1 cellular context compared by ENCODE assay signal in the genomic region with DNA sequence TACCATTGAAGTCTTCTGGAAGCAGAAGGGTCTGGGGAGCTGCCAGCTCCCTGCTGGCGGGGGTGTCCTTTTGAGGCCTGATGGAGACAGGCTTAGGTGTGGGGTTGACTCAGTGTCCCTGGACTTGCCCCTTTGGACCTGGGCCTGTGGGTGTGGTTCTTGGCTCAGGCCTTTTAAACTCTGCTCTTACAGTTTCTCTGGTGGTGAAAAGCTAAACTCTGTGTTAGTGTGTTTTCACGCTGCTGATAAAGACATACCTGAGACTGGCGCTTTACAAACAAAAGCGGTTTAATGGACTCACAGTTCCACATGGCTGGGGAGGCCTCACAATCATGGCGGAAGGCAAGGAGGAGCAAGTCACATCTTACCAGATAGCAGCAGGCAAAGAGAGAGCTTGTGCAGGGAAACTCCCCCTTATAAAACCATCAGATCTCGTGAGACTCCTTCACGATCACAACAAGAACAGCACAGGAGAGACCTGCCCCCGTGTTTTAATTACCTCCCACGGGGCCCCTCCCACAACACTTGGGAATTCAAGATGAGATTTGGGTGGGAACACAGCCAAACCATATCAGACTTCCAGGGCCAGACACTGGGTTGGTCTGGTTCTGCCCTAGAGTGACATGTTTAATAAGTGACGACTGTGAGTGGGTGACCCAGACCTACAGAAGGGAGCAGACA.
TF ChIP-seq lines count a peak whose summit lies in the region.

No MANE protein-coding gene starts in this region.

TF ChIP-seq in liver, 16 proteins besides CTCF, POLR2A, EP300 and RAD21:
- TF ChIP-seq, protein P1, sequence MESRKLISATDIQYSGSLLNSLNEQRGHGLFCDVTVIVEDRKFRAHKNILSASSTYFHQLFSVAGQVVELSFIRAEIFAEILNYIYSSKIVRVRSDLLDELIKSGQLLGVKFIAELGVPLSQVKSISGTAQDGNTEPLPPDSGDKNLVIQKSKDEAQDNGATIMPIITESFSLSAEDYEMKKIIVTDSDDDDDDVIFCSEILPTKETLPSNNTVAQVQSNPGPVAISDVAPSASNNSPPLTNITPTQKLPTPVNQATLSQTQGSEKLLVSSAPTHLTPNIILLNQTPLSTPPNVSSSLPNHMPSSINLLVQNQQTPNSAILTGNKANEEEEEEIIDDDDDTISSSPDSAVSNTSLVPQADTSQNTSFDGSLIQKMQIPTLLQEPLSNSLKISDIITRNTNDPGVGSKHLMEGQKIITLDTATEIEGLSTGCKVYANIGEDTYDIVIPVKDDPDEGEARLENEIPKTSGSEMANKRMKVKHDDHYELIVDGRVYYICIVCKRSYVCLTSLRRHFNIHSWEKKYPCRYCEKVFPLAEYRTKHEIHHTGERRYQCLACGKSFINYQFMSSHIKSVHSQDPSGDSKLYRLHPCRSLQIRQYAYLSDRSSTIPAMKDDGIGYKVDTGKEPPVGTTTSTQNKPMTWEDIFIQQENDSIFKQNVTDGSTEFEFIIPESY (IDR thresholded peaks at IDR 0.05) = no peak
- peak; percentile 14 to 72 for TF ChIP-seq RXRA (IDR thresholded peaks at IDR 0.05)
- TF ChIP-seq HNF4A (conservative IDR thresholded peaks at IDR 0.05) = peak; percentile 78 to 89
- TF ChIP-seq FOXA1 (IDR thresholded peaks at IDR 0.05) = no peak
- TF ChIP-seq, protein P2, sequence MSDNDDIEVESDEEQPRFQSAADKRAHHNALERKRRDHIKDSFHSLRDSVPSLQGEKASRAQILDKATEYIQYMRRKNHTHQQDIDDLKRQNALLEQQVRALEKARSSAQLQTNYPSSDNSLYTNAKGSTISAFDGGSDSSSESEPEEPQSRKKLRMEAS (IDR thresholded peaks at IDR 0.05) = no peak
- TF ChIP-seq SP1 (IDR thresholded peaks at IDR 0.05) = peak; percentile 9
- TF ChIP-seq YY1 (IDR thresholded peaks at IDR 0.05) = peak; percentile 39
- TF ChIP-seq TAF1 (conservative IDR thresholded peaks at IDR 0.05) = no peak
- no peak for TF ChIP-seq HNF4G (IDR thresholded peaks at IDR 0.05)
- TF ChIP-seq, protein P3, sequence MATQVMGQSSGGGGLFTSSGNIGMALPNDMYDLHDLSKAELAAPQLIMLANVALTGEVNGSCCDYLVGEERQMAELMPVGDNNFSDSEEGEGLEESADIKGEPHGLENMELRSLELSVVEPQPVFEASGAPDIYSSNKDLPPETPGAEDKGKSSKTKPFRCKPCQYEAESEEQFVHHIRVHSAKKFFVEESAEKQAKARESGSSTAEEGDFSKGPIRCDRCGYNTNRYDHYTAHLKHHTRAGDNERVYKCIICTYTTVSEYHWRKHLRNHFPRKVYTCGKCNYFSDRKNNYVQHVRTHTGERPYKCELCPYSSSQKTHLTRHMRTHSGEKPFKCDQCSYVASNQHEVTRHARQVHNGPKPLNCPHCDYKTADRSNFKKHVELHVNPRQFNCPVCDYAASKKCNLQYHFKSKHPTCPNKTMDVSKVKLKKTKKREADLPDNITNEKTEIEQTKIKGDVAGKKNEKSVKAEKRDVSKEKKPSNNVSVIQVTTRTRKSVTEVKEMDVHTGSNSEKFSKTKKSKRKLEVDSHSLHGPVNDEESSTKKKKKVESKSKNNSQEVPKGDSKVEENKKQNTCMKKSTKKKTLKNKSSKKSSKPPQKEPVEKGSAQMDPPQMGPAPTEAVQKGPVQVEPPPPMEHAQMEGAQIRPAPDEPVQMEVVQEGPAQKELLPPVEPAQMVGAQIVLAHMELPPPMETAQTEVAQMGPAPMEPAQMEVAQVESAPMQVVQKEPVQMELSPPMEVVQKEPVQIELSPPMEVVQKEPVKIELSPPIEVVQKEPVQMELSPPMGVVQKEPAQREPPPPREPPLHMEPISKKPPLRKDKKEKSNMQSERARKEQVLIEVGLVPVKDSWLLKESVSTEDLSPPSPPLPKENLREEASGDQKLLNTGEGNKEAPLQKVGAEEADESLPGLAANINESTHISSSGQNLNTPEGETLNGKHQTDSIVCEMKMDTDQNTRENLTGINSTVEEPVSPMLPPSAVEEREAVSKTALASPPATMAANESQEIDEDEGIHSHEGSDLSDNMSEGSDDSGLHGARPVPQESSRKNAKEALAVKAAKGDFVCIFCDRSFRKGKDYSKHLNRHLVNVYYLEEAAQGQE (IDR thresholded peaks at IDR 0.05) = no peak
- TF ChIP-seq NR2F2 (IDR thresholded peaks at IDR 0.05) = no peak
- no peak for TF ChIP-seq GABPA (IDR thresholded peaks at IDR 0.05 in 1 of 2, conservative IDR thresholded peaks at IDR 0.05 in 1 of 2)
- no peak for TF ChIP-seq EGR1 (IDR thresholded peaks at IDR 0.05; ENCODE audit: low read depth in 2 of 2)
- TF ChIP-seq, protein P4, sequence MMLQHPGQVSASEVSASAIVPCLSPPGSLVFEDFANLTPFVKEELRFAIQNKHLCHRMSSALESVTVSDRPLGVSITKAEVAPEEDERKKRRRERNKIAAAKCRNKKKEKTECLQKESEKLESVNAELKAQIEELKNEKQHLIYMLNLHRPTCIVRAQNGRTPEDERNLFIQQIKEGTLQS (IDR thresholded peaks at IDR 0.05) = no peak
- TF ChIP-seq JUND (IDR thresholded peaks at IDR 0.05) = peak in 1 of 2 donors; percentile 31
- TF ChIP-seq FOXA2 (IDR thresholded peaks at IDR 0.05) = no peak
